In genomic region chr14:31855262-31855661, GRCh38 we compare ENCODE assay signal across 21 cellular contexts.
DNase-seq lines count a peak whose midpoint lies in the region; ATAC-seq, FAIRE-seq and TF ChIP-seq lines count a peak whose summit lies in the region.
"Had no signal": no experiment of that assay in that cellular context is flagged by ENCODE, and none has a peak within 500 bp of the region (broad histone marks: within the 10 kb centered on the region; RNA-seq: fewer than 3 reads in every experiment).

No MANE protein-coding gene starts in this region.

- no peak for TF ChIP-seq CTCF in KMS-11 (conservative IDR thresholded peaks at IDR 0.05; ENCODE audit: low read depth, low read length)

- no peak overlapping the region; the same call in 1 of the 2 replicates for H3K9ac ChIP-seq in KMS-11

- H3K4me3 ChIP-seq in KMS-11 (IDR thresholded peaks at IDR 0.05; ENCODE audit: insufficient read depth, low read depth, low read length): no peak overlapping the region
- H3K4me3 ChIP-seq: MG63, SK-N-MC had no signal

- peak; percentile 50 for FAIRE-seq in endometrium (lab: Jason Lieb, UNC)
- FAIRE-seq: GM19239, H54 had no signal

- H3K4me1 ChIP-seq in KMS-11 (ENCODE audit: low read depth, poor library complexity, severe bottlenecking): peaks cover 39% of the 10 kb centered on the region

- no peaks in the 10 kb centered on the region for H3K36me3 ChIP-seq in KMS-11 (ENCODE audit: insufficient read depth)
- H3K36me3 ChIP-seq: BE2C, MG63 had no signal

- peak; percentile 90 for ATAC-seq in left lobe of liver
- ATAC-seq: Panc1 had no signal

- DNase-seq in left lobe of liver (ENCODE audit: low spot score) (peak; percentile 57), RPMI8226 (no peak), SK-N-DZ (ENCODE audit: low spot score) (no peak), T-helper 9 cell (no peak)
- no peak for DNase-seq in activated CD4-positive, alpha-beta T cell treated with anti-CD3 and anti-CD28 coated beads for 4 hours
- DNase-seq: BE2C; Calu3; CD8-positive, alpha-beta memory T cell; KBM-7; MG63; NCI-H2029; NCI-H446 treated with DMSO at 0.1 percent for 48 hours; NCI-H526 treated with DMSO at 0.1 percent for 48 hours; SHP77 treated with DMSO at 0.1 percent for 48 hours had no signal

- H3K27me3 ChIP-seq in KMS-11 (ENCODE audit: insufficient read depth, low read depth): no peaks in the 10 kb centered on the region
- H3K27me3 ChIP-seq: BE2C, MG63 had no signal

- no peak overlapping the region for H2AFZ ChIP-seq in KMS-11 (ENCODE audit: low read depth)

- peak overlapping the region; percentile 89 for H3K27ac ChIP-seq in KMS-11
- H3K27ac ChIP-seq: HL-60, SK-N-MC had no signal

- H3K79me2 ChIP-seq in KMS-11 (ENCODE audit: insufficient read depth, low read depth): no peaks in the 10 kb centered on the region

- peak overlapping the region; percentile 60; the same call in 1 of the 2 replicates for H3K4me2 ChIP-seq in KMS-11

- no peaks in the 10 kb centered on the region for H4K20me1 ChIP-seq in KMS-11 (ENCODE audit: insufficient read depth)
